In genomic region chr10:17847586-17848296, GRCh38 we compare ENCODE assay signal across 9 cellular contexts. TPM values are rescaled to one million over a fixed set of nuclear protein-coding genes. Genes with fewer than 3 reads are reported as not detected.
DNase-seq lines count a peak whose midpoint lies in the region; ATAC-seq and TF ChIP-seq lines count a peak whose summit lies in the region.
"Had no signal": no experiment of that assay in that cellular context is flagged by ENCODE, and none has a peak within 500 bp of the region (broad histone marks: within the 10 kb centered on the region; RNA-seq: fewer than 3 reads in every experiment).

No MANE protein-coding gene starts in this region.

- H3K9me3 Mint-ChIP-seq in activated CD4-positive, alpha-beta T cell treated with anti-CD3 and anti-CD28 coated beads for 36 hours (ENCODE audit: low read depth): no peaks in the 10 kb centered on the region
- H3K9me3 Mint-ChIP-seq in activated CD4-positive, alpha-beta T cell treated with anti-CD3 and anti-CD28 coated beads, Interleukin-2, amount 10 ng/mL, durations not matched to agents 24 days and 14 days: no peaks in the 10 kb centered on the region
- H3K9me3 Mint-ChIP-seq: activated T-cell treated with anti-CD3 and anti-CD28 coated beads, Interleukin-2, amount 50 U/mL, for 4 hours had no signal

- CTCF ChIA-PET in activated CD4-positive, alpha-beta T cell treated with anti-CD3 and anti-CD28 coated beads for 36 hours (lab: Charles Lee): interaction anchor here (1.1 to 1.2 kb wide), 2 partner anchors 9 to 16 kb away, joined by 3 read pairs; no protein-coding TSS in a partner anchor

- no peaks in the 10 kb centered on the region for H3K27me3 ChIP-seq in OCI-LY1 (ENCODE audit: insufficient read depth, low read length)

- no peak for DNase-seq in activated CD4-positive, alpha-beta T cell treated with anti-CD3 and anti-CD28 coated beads for 36 hours
- DNase-seq in activated CD4-positive, alpha-beta T cell treated with anti-CD3 and anti-CD28 coated beads, Interleukin-2, amount 10 ng/mL, durations not matched to agents 24 days and 14 days: no peak
- peak; percentile 41 for DNase-seq in fibroblast of pulmonary artery (ENCODE audit: low read depth)
- DNase-seq in stromal cell of bone marrow (ENCODE audit: low read depth): peak; percentile 43
- DNase-seq in activated naive CD4-positive, alpha-beta T cell (lab: John Stamatoyannopoulos, UW): no peak
- no peak for DNase-seq in NCI-H1417 treated with DMSO at 0.1 percent for 48 hours (lab: John Stamatoyannopoulos, UW)
- DNase-seq in middle frontal gyrus (ENCODE audit: extremely low spot score, low spot score): no peak
- DNase-seq: activated T-cell treated with anti-CD3 and anti-CD28 coated beads, Interleukin-2, amount 50 U/mL, for 4 hours had no signal

- no peaks in the 10 kb centered on the region for H3F3A ChIP-seq in OCI-LY1 (ENCODE audit: insufficient read depth, low read length)

- POLR2A ChIA-PET in activated CD4-positive, alpha-beta T cell treated with anti-CD3 and anti-CD28 coated beads for 36 hours (lab: Charles Lee): no interaction called here

- H3K4me3 ChIP-seq in OCI-LY1 (ENCODE audit: low read depth, low read length, poor library complexity, severe bottlenecking) (no peak overlapping the region), fibroblast of pulmonary artery (replicated peaks; ENCODE audit: low read depth, low read length) (no peak overlapping the region)

- H3K36me3 ChIP-seq in OCI-LY1 (ENCODE audit: insufficient read depth, low read length): no peaks in the 10 kb centered on the region

- no peaks in the 10 kb centered on the region for H3K4me1 Mint-ChIP-seq in activated CD4-positive, alpha-beta T cell treated with anti-CD3 and anti-CD28 coated beads for 36 hours
- H3K4me1 Mint-ChIP-seq in activated CD4-positive, alpha-beta T cell treated with anti-CD3 and anti-CD28 coated beads, Interleukin-2, amount 10 ng/mL, durations not matched to agents 24 days and 14 days: no peaks in the 10 kb centered on the region

- no peak overlapping the region for H3K27ac ChIP-seq in OCI-LY1 (ENCODE audit: low read depth, low read length, poor library complexity, severe bottlenecking)

- no peaks in the 10 kb centered on the region for H3K9me2 ChIP-seq in OCI-LY1 (ENCODE audit: low read depth, low read length)

- no peaks in the 10 kb centered on the region for H3K4me1 ChIP-seq in OCI-LY1 (ENCODE audit: insufficient read depth, low read length, severe bottlenecking)

- H4K20me1 ChIP-seq in OCI-LY1 (ENCODE audit: insufficient read depth, low read length): no peaks in the 10 kb centered on the region

- H2AFZ ChIP-seq in OCI-LY1 (ENCODE audit: low read length): no peak overlapping the region

- no peak overlapping the region for H3K27ac Mint-ChIP-seq in activated CD4-positive, alpha-beta T cell treated with anti-CD3 and anti-CD28 coated beads for 36 hours
- no peak overlapping the region for H3K27ac Mint-ChIP-seq in activated CD4-positive, alpha-beta T cell treated with anti-CD3 and anti-CD28 coated beads, Interleukin-2, amount 10 ng/mL, durations not matched to agents 24 days and 14 days

- H3K9ac ChIP-seq in OCI-LY1 (ENCODE audit: low read length): no peak overlapping the region

- peaks cover 3% of the 10 kb centered on the region for H3K27me3 Mint-ChIP-seq in activated CD4-positive, alpha-beta T cell treated with anti-CD3 and anti-CD28 coated beads for 36 hours
- peaks cover 8% of the 10 kb centered on the region for H3K27me3 Mint-ChIP-seq in activated CD4-positive, alpha-beta T cell treated with anti-CD3 and anti-CD28 coated beads, Interleukin-2, amount 10 ng/mL, durations not matched to agents 24 days and 14 days

- no peaks in the 10 kb centered on the region for H3K79me2 ChIP-seq in OCI-LY1 (ENCODE audit: insufficient read depth, low read length)

- no peak overlapping the region for H3K4me2 ChIP-seq in OCI-LY1 (ENCODE audit: low read length)

- H3K9me3 ChIP-seq in OCI-LY1 (ENCODE audit: low read length): no peaks in the 10 kb centered on the region

- peak; percentile 49 for TF ChIP-seq CTCF in OCI-LY1 (IDR thresholded peaks at IDR 0.05; ENCODE audit: low read length)
- peak; percentile 50 for TF ChIP-seq CTCF in fibroblast of pulmonary artery (IDR thresholded peaks at IDR 0.05; ENCODE audit: low read length, missing control alignments)

- peak; percentile 19 for ATAC-seq in activated CD4-positive, alpha-beta T cell treated with anti-CD3 and anti-CD28 coated beads for 36 hours

- no peaks in the 10 kb centered on the region for H3K36me3 Mint-ChIP-seq in activated CD4-positive, alpha-beta T cell treated with anti-CD3 and anti-CD28 coated beads for 36 hours (ENCODE audit: low read depth)
- H3K36me3 Mint-ChIP-seq in activated CD4-positive, alpha-beta T cell treated with anti-CD3 and anti-CD28 coated beads, Interleukin-2, amount 10 ng/mL, durations not matched to agents 24 days and 14 days (ENCODE audit: low read depth): no peaks in the 10 kb centered on the region

- intact Hi-C loops in activated CD4-positive, alpha-beta T cell treated with anti-CD3 and anti-CD28 coated beads for 36 hours (cut with DNase I, micrococcal nuclease): loop anchor here (2.0 to 10.0 kb wide), 4 partner anchors 257 to 391 kb away; no protein-coding TSS in a partner anchor
- intact Hi-C loops in activated CD4-positive, alpha-beta T cell treated with anti-CD3 and anti-CD28 coated beads, Interleukin-2, amount 10 ng/mL, durations not matched to agents 24 days and 14 days (cut with micrococcal nuclease): no loop called here

- H3K4me3 Mint-ChIP-seq in activated CD4-positive, alpha-beta T cell treated with anti-CD3 and anti-CD28 coated beads for 36 hours: no peak overlapping the region
- H3K4me3 Mint-ChIP-seq in activated CD4-positive, alpha-beta T cell treated with anti-CD3 and anti-CD28 coated beads, Interleukin-2, amount 10 ng/mL, durations not matched to agents 24 days and 14 days: no peak overlapping the region
- H3K4me3 Mint-ChIP-seq: activated T-cell treated with anti-CD3 and anti-CD28 coated beads, Interleukin-2, amount 50 U/mL, for 4 hours had no signal

RNA-seq across cellular contexts. Expression of gene MRC1, which starts 38.6 kb away (rescaled TPM):
- under 1 TPM; 0.04 to 0.05 TPM for total RNA-seq in activated CD4-positive, alpha-beta T cell treated with anti-CD3 and anti-CD28 coated beads for 36 hours
- total RNA-seq in activated CD4-positive, alpha-beta T cell treated with anti-CD3 and anti-CD28 coated beads, Interleukin-2, amount 10 ng/mL, durations not matched to agents 24 days and 14 days: not detected in 2 replicates

Comparison
In these comparisons a context has a peak if more than half of its experiments do, and no peak if none do; other contexts are left out.
1. DNase-seq: peak in fibroblast of pulmonary artery (single experiment) and stromal cell of bone marrow (single experiment); none in activated CD4-positive, alpha-beta T cell treated with anti-CD3 and anti-CD28 coated beads for 36 hours (single experiment), activated CD4-positive, alpha-beta T cell treated with anti-CD3 and anti-CD28 coated beads, Interleukin-2, amount 10 ng/mL, durations not matched to agents 24 days and 14 days (single experiment), activated naive CD4-positive, alpha-beta T cell (0 of 4), NCI-H1417 treated with DMSO at 0.1 percent for 48 hours (single experiment) and middle frontal gyrus (single experiment).